ENCODE assay signal across 13 cellular contexts in genomic region chr3:190589326-190589725, GRCh38.
A peak's percentile ranks its signal among the peaks of the same experiment; 100 is the strongest.
DNase-seq lines count a peak whose midpoint lies in the region; ATAC-seq and TF ChIP-seq lines count a peak whose summit lies in the region.
"Had no signal": no experiment of that assay in that cellular context is flagged by ENCODE, and none has a peak within 500 bp of the region (broad histone marks: within the 10 kb centered on the region; RNA-seq: fewer than 3 reads in every experiment).

No MANE protein-coding gene starts in this region.

- peak overlapping the region; percentile 20 for H3K4me2 ChIP-seq in neural cell (ENCODE audit: low read length)
- H3K4me2 ChIP-seq: GM23338 had no signal

- H3K4me1 ChIP-seq in cardiac muscle cell (ENCODE audit: low read depth), result peaks cover 28% of the 10 kb centered on the region
- H3K4me1 ChIP-seq: BE2C had no signal

- H3K79me2 ChIP-seq in neural cell (replicated peaks; ENCODE audit: insufficient read depth, low read length), result no peaks in the 10 kb centered on the region

- no peak for TF ChIP-seq CTCF in cardiac muscle cell (IDR thresholded peaks at IDR 0.05; ENCODE audit: low read depth, low read length)
- no peak for TF ChIP-seq CTCF in VCaP (conservative IDR thresholded peaks at IDR 0.05)
- no peak for TF ChIP-seq CTCF in neural cell (IDR thresholded peaks at IDR 0.05; ENCODE audit: poor library complexity, severe bottlenecking)
- TF ChIP-seq CTCF in GM20000 (IDR thresholded peaks at IDR 0.05; ENCODE audit: extremely low read depth, missing control alignments), result no peak

- TF ChIP-seq EP300 in neural cell (conservative IDR thresholded peaks at IDR 0.05; ENCODE audit: poor library complexity, severe bottlenecking), result peak; percentile 90

- no peaks in the 10 kb centered on the region for H3K9me3 ChIP-seq in cardiac muscle cell (ENCODE audit: low read depth)
- no peaks in the 10 kb centered on the region for H3K9me3 ChIP-seq in neural cell (ENCODE audit: low read length)
- H3K9me3 ChIP-seq: BE2C had no signal

- intact Hi-C loops in left cardiac atrium (cut with DNase I), result no loop called here

- H3K9me2 ChIP-seq in neural cell (ENCODE audit: insufficient read depth, low read length), result no peaks in the 10 kb centered on the region

- peaks cover 3% of the 10 kb centered on the region for H3F3A ChIP-seq in neural cell (ENCODE audit: insufficient read depth, low read length, poor library complexity, severe bottlenecking)

- ATAC-seq in left cardiac atrium (no peak), HG03045 (IDR thresholded peaks at IDR 0.05; ENCODE audit: unreplicated experiment) (no peak)
- ATAC-seq: GM12878, GM23338, HepG2 had no signal

- H2AFZ ChIP-seq in neural cell (ENCODE audit: low read depth, low read length), result no peak overlapping the region
- H2AFZ ChIP-seq: GM23338 had no signal

- H3K36me3 ChIP-seq in cardiac muscle cell (no peaks in the 10 kb centered on the region), neural cell (ENCODE audit: insufficient read depth, low read length) (no peaks in the 10 kb centered on the region)
- H3K36me3 ChIP-seq: BE2C had no signal

- no peaks in the 10 kb centered on the region for H4K20me1 ChIP-seq in neural cell (ENCODE audit: insufficient read depth)

- no peak for TF ChIP-seq RAD21 in neural cell (conservative IDR thresholded peaks at IDR 0.05)

- H3K27me3 ChIP-seq in cardiac muscle cell (no peaks in the 10 kb centered on the region), neural cell (ENCODE audit: insufficient read depth, low read depth, low read length) (no peaks in the 10 kb centered on the region)
- H3K27me3 ChIP-seq: BE2C had no signal

- peak overlapping the region; percentile 6 for H3K9ac ChIP-seq in neural cell (ENCODE audit: low read length)

- no peak for DNase-seq in cardiac muscle cell (ENCODE audit: low read depth in 1 of 2, low spot score in 1 of 2)
- DNase-seq in left cardiac atrium, result no peak
- no peak for DNase-seq in GM20000 (ENCODE audit: low spot score)
- no peak for DNase-seq in NCI-H146 treated with DMSO at 0.1 percent for 48 hours (lab: John Stamatoyannopoulos, UW; ENCODE audit: unreplicated experiment)
- DNase-seq: BE2C, DMS 273 treated with DMSO at 0.1 percent for 48 hours, H9 had no signal

- peak overlapping the region; percentile 59 for H3K27ac ChIP-seq in cardiac muscle cell
- H3K27ac ChIP-seq in VCaP, result peak overlapping the region; percentile 96
- H3K27ac ChIP-seq in neural cell (ENCODE audit: low read length), result peak overlapping the region; percentile 65

- H3K4me3 ChIP-seq in cardiac muscle cell (no peak overlapping the region), neural cell (ENCODE audit: low read length) (peak overlapping the region; percentile 42)
- H3K4me3 ChIP-seq: GM12878, GM23338 had no signal

TF ChIP-seq in neural cell, 6 proteins besides CTCF, POLR2A, EP300 and RAD21:
- no peak for TF ChIP-seq EZH2 (IDR thresholded peaks at IDR 0.05; ENCODE audit: borderline replicate concordance, insufficient read depth, low read length, poor library complexity, severe bottlenecking)
- peak; percentile 72 for TF ChIP-seq REST (IDR thresholded peaks at IDR 0.05; ENCODE audit: borderline replicate concordance)
- no peak for TF ChIP-seq TAF1 (IDR thresholded peaks at IDR 0.05; ENCODE audit: low read depth)
- TF ChIP-seq POLR2AphosphoS5 (IDR thresholded peaks at IDR 0.05), result peak; percentile 77
- TF ChIP-seq SMC3 (conservative IDR thresholded peaks at IDR 0.05; ENCODE audit: poor library complexity), result no peak
- no peak for TF ChIP-seq MXI1 (conservative IDR thresholded peaks at IDR 0.05; ENCODE audit: poor library complexity, severe bottlenecking)
